Comparison of ENCODE assay signal across 11 cellular contexts in genomic region chr21:33433425-33434114, GRCh38. TPM values are rescaled to one million over a fixed set of nuclear protein-coding genes. Genes with fewer than 3 reads are reported as not detected.
DNase-seq lines count a peak whose midpoint lies in the region; ATAC-seq and TF ChIP-seq lines count a peak whose summit lies in the region.
"Had no signal": no experiment of that assay in that cellular context is flagged by ENCODE, and none has a peak within 500 bp of the region (broad histone marks: within the 10 kb centered on the region; RNA-seq: fewer than 3 reads in every experiment).

No MANE protein-coding gene starts in this region.

- no peak for ATAC-seq in activated T-cell treated with anti-CD3 and anti-CD28 coated beads, Interleukin-2, amount 50 U/mL, for 72 hours (replicated peaks in 1 of 2)
- ATAC-seq in activated naive CD8-positive, alpha-beta T cell treated with anti-CD3 and anti-CD28 coated beads, Interleukin-2, amount 50 U/mL, for 24 hours: no peak
- ATAC-seq in lower lobe of right lung: peak; percentile 25 to 74

- no peak for TF ChIP-seq POLR2A in thyroid gland (IDR thresholded peaks at IDR 0.05)

- peak overlapping the region; percentile 21 for H3K27ac Mint-ChIP-seq in activated T-cell treated with anti-CD3 and anti-CD28 coated beads, Interleukin-2, amount 50 U/mL, for 72 hours
- peak overlapping the region; percentile 7 for H3K27ac Mint-ChIP-seq in activated naive CD8-positive, alpha-beta T cell treated with anti-CD3 and anti-CD28 coated beads, Interleukin-2, amount 50 U/mL, for 24 hours

- H3K27ac ChIP-seq in lower lobe of right lung: peak overlapping the region; percentile 57
- H3K27ac ChIP-seq in thyroid gland: peak overlapping the region in 2 of 3 donors; percentile 45 to 62

- H3K9me3 ChIP-seq in lower lobe of right lung: no peaks in the 10 kb centered on the region
- no peaks in the 10 kb centered on the region for H3K9me3 ChIP-seq in thyroid gland

- H3K36me3 ChIP-seq in lower lobe of right lung (peaks cover 100% of the 10 kb centered on the region), thyroid gland (peaks cover 49 to 89% of the 10 kb centered on the region in 2 donors)

- peak overlapping the region; percentile 34 to 49 for H3K4me3 Mint-ChIP-seq in activated T-cell treated with anti-CD3 and anti-CD28 coated beads, Interleukin-2, amount 50 U/mL, for 72 hours
- H3K4me3 Mint-ChIP-seq in activated naive CD8-positive, alpha-beta T cell treated with anti-CD3 and anti-CD28 coated beads, Interleukin-2, amount 50 U/mL, for 24 hours: no peak overlapping the region

- H3K27me3 ChIP-seq in lower lobe of right lung (ENCODE audit: low read depth) (no peaks in the 10 kb centered on the region), thyroid gland (no peaks in the 10 kb centered on the region)

- H3K27me3 Mint-ChIP-seq in activated T-cell treated with anti-CD3 and anti-CD28 coated beads, Interleukin-2, amount 50 U/mL, for 72 hours (ENCODE audit: low read depth): no peaks in the 10 kb centered on the region
- H3K27me3 Mint-ChIP-seq in activated naive CD8-positive, alpha-beta T cell treated with anti-CD3 and anti-CD28 coated beads, Interleukin-2, amount 50 U/mL, for 24 hours: no peaks in the 10 kb centered on the region

- H3K4me1 ChIP-seq in lower lobe of right lung (peaks cover 24% of the 10 kb centered on the region), thyroid gland (peaks cover 12 to 27% of the 10 kb centered on the region in 2 donors)

- H3K4me3 ChIP-seq in lower lobe of right lung (no peak overlapping the region), thyroid gland (replicated peaks in 1 of 3) (no peak overlapping the region)

- intact Hi-C loops in lower lobe of right lung (cut with DNase I): no loop called here
- intact Hi-C loops in thyroid gland (cut with DNase I): no loop called here

- DNase-seq in activated T-cell treated with anti-CD3 and anti-CD28 coated beads, Interleukin-2, amount 50 U/mL, for 72 hours: no peak
- DNase-seq in activated T-cell treated with anti-CD3 and anti-CD28 coated beads, Interleukin-2, amount 50 U/mL, for 48 hours: no peak
- DNase-seq in activated naive CD8-positive, alpha-beta T cell treated with anti-CD3 and anti-CD28 coated beads, Interleukin-2, amount 50 U/mL, for 24 hours: no peak
- DNase-seq in lower lobe of right lung (no peak), thyroid gland (no peak), GM03348 (ENCODE audit: low spot score) (no peak), AG08396 (ENCODE audit: low spot score) (no peak)
- DNase-seq in activated naive CD4-positive, alpha-beta T cell treated with anti-CD3 and anti-CD28 coated beads, Interleukin-2, amount 50 U/mL, for 16 hours: no peak
- DNase-seq: aorta; stimulated activated CD4-positive, alpha-beta T cell treated with anti-CD3 and anti-CD28 coated beads, Interleukin-12 subunit alpha, Interleukin-12 subunit beta, amount 100 ng/mL, for 4 hours; T-helper 1 cell had no signal

- 87 to 90% methylated on average over 8 of the region's 8 CpGs for WGBS in thyroid gland, 2 donors

- TF ChIP-seq CTCF in lower lobe of right lung (IDR thresholded peaks at IDR 0.05): no peak
- no peak for TF ChIP-seq CTCF in thyroid gland (IDR thresholded peaks at IDR 0.05)

- peaks cover 34% of the 10 kb centered on the region for H3K4me1 Mint-ChIP-seq in activated T-cell treated with anti-CD3 and anti-CD28 coated beads, Interleukin-2, amount 50 U/mL, for 72 hours (ENCODE audit: low read depth)
- H3K4me1 Mint-ChIP-seq in activated naive CD8-positive, alpha-beta T cell treated with anti-CD3 and anti-CD28 coated beads, Interleukin-2, amount 50 U/mL, for 24 hours: peaks cover 32% of the 10 kb centered on the region

- no peaks in the 10 kb centered on the region for H3K9me3 Mint-ChIP-seq in activated T-cell treated with anti-CD3 and anti-CD28 coated beads, Interleukin-2, amount 50 U/mL, for 72 hours
- H3K9me3 Mint-ChIP-seq in activated naive CD8-positive, alpha-beta T cell treated with anti-CD3 and anti-CD28 coated beads, Interleukin-2, amount 50 U/mL, for 24 hours: no peaks in the 10 kb centered on the region

- peaks cover 17 to 35% of the 10 kb centered on the region in 2 donors for H3K36me3 Mint-ChIP-seq in activated T-cell treated with anti-CD3 and anti-CD28 coated beads, Interleukin-2, amount 50 U/mL, for 72 hours (ENCODE audit: insufficient read depth in 2 of 2)
- H3K36me3 Mint-ChIP-seq in activated naive CD8-positive, alpha-beta T cell treated with anti-CD3 and anti-CD28 coated beads, Interleukin-2, amount 50 U/mL, for 24 hours (ENCODE audit: low read depth): peaks cover 41% of the 10 kb centered on the region

RNA-seq across cellular contexts. Expression of gene IFNGR2, which starts 30.4 kb away (rescaled TPM):
- 10 to 100 TPM; 25.2 to 34.6 TPM for total RNA-seq in activated T-cell treated with anti-CD3 and anti-CD28 coated beads, Interleukin-2, amount 50 U/mL, for 72 hours
- total RNA-seq in lower lobe of right lung (83.5 TPM), thyroid gland (100 to 1,000 TPM in 1 of 4 donors, 10 to 100 TPM in 3; 64.9 to 100 (median 79.0) TPM)

RNA-seq across cellular contexts. Expression of gene TMEM50B, which starts 46.2 kb away (rescaled TPM):
- total RNA-seq in activated T-cell treated with anti-CD3 and anti-CD28 coated beads, Interleukin-2, amount 50 U/mL, for 72 hours: 10 to 100 TPM; 18.1 to 27.2 TPM
- total RNA-seq in lower lobe of right lung (59.6 TPM), thyroid gland (100 to 1,000 TPM; 202 to 399 (median 295) TPM)

RNA-seq across cellular contexts. Expression of gene DNAJC28, which starts 57.9 kb away (rescaled TPM):
- total RNA-seq in activated T-cell treated with anti-CD3 and anti-CD28 coated beads, Interleukin-2, amount 50 U/mL, for 72 hours: under 1 TPM; 0.55 to 1.00 TPM
- total RNA-seq in lower lobe of right lung (2.1 TPM), thyroid gland (10 to 100 TPM in 1 of 4 donors, 1 to 10 TPM in 3; 5.6 to 12.3 (median 9.3) TPM)

Comparison
In these comparisons a context has a peak if more than half of its experiments do, and no peak if none do; other contexts are left out.
1. ATAC-seq: peak in lower lobe of right lung (2 of 2); none in activated T-cell treated with anti-CD3 and anti-CD28 coated beads, Interleukin-2, amount 50 U/mL, for 72 hours (0 of 2) and activated naive CD8-positive, alpha-beta T cell treated with anti-CD3 and anti-CD28 coated beads, Interleukin-2, amount 50 U/mL, for 24 hours (single experiment).